ENCODE assay signal across 15 cellular contexts in the genomic region with DNA sequence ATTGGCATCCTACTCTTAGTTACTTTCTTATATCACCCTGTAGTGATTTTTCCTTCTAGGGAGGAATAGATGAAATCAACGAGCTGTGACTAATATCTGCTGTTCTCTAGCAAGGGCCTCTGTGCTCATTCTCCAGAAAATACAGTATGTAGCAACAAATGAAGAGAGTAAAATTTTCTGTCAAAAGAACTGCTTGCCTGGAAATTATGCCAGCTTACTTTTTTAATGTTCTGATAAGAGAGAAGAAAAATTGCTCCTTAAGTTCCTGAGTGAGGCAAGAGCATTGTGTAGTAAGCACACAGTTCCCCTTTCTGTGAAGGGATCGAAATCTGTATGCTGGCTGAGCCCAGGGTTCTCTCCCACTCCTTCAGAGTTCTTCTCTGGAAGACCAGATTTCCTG. TPM values are rescaled to one million over a fixed set of nuclear protein-coding genes. Genes with fewer than 3 reads are reported as not detected.
A peak's percentile ranks its signal among the peaks of the same experiment; 100 is the strongest.
DNase-seq lines count a peak whose midpoint lies in the region; ATAC-seq and TF ChIP-seq lines count a peak whose summit lies in the region.
"Had no signal": no experiment of that assay in that cellular context is flagged by ENCODE, and none has a peak within 500 bp of the region (broad histone marks: within the 10 kb centered on the region; RNA-seq: fewer than 3 reads in every experiment).

No MANE protein-coding gene starts in this region.

- H3K27ac ChIP-seq in RWPE1 = no peak overlapping the region
- H3K27ac ChIP-seq in tibial artery = peak overlapping the region in 1 of 2 donors; percentile 11
- H3K27ac ChIP-seq: C4-2B had no signal

- H3K4me1 Mint-ChIP-seq in natural killer cell = peaks cover 75 to 79% of the 10 kb centered on the region in 2 donors
- H3K4me1 Mint-ChIP-seq: endodermal cell; stimulated activated memory B cell treated with anti-CD40 and anti-IgM and Interleukin-4, amounts not matched to agents 10 μg/mL and 1 μg/mL and 100 μg/mL, for 72 hours had no signal

- H3K9me3 Mint-ChIP-seq in natural killer cell = peaks cover 2 to 6% of the 10 kb centered on the region in 2 donors
- H3K9me3 Mint-ChIP-seq: stimulated activated memory B cell treated with anti-CD40 and anti-IgM and Interleukin-4, amounts not matched to agents 10 μg/mL and 1 μg/mL and 100 μg/mL, for 72 hours had no signal

- H3K27me3 Mint-ChIP-seq in natural killer cell (ENCODE audit: low read depth in 2 of 2) = no peaks in the 10 kb centered on the region
- H3K27me3 Mint-ChIP-seq: stimulated activated memory B cell treated with anti-CD40 and anti-IgM and Interleukin-4, amounts not matched to agents 10 μg/mL and 1 μg/mL and 100 μg/mL, for 72 hours had no signal

- intact Hi-C loops in natural killer cell (cut with micrococcal nuclease) (loop anchor here (10.0 kb wide), 1 partner anchor 772 kb away; no protein-coding TSS in a partner anchor), tibial artery (cut with DNase I; ENCODE audit: low total_unique reads) (loop anchor here (10.0 kb wide), 2 partner anchors 92 to 152 kb away; no protein-coding TSS in a partner anchor)

- H3K27ac Mint-ChIP-seq in natural killer cell = peak overlapping the region; percentile 83 to 88
- H3K27ac Mint-ChIP-seq: endodermal cell; stimulated activated memory B cell treated with anti-CD40 and anti-IgM and Interleukin-4, amounts not matched to agents 10 μg/mL and 1 μg/mL and 100 μg/mL, for 72 hours had no signal

- H3K36me3 ChIP-seq in tibial artery = no peaks in the 10 kb centered on the region
- H3K36me3 ChIP-seq: HAP-1 had no signal

- ATAC-seq in natural killer cell (no peak), HG03025 (IDR thresholded peaks at IDR 0.05; ENCODE audit: low FRiP score, unreplicated experiment) (no peak), GM21390 (IDR thresholded peaks at IDR 0.05; ENCODE audit: unreplicated experiment) (no peak)
- ATAC-seq: stimulated activated memory B cell treated with anti-CD40 and anti-IgM and Interleukin-4, amounts not matched to agents 10 μg/mL and 1 μg/mL and 100 μg/mL, for 72 hours had no signal

- peaks cover 0 to 16% (median 3%) of the 10 kb centered on the region in 4 donors for H3K4me1 ChIP-seq in tibial artery
- H3K4me1 ChIP-seq: HAP-1 had no signal

- H3K4me3 Mint-ChIP-seq in natural killer cell = peak overlapping the region; percentile 47
- H3K4me3 Mint-ChIP-seq: endodermal cell; stimulated activated memory B cell treated with anti-CD40 and anti-IgM and Interleukin-4, amounts not matched to agents 10 μg/mL and 1 μg/mL and 100 μg/mL, for 72 hours had no signal

- peaks cover 14% of the 10 kb centered on the region for H3K36me3 Mint-ChIP-seq in natural killer cell
- H3K36me3 Mint-ChIP-seq: stimulated activated memory B cell treated with anti-CD40 and anti-IgM and Interleukin-4, amounts not matched to agents 10 μg/mL and 1 μg/mL and 100 μg/mL, for 72 hours had no signal

- H3K4me3 ChIP-seq in NB4 (ENCODE audit: low read depth, low read length) = no peak overlapping the region
- H3K4me3 ChIP-seq in choroid plexus epithelial cell (ENCODE audit: low read depth, low read length) = no peak overlapping the region
- H3K4me3 ChIP-seq in tibial artery = no peak overlapping the region
- H3K4me3 ChIP-seq: HAP-1 had no signal

- no peak for TF ChIP-seq CTCF in NB4 (IDR thresholded peaks at IDR 0.05; ENCODE audit: low read depth, low read length)
- no peak for TF ChIP-seq CTCF in choroid plexus epithelial cell (conservative IDR thresholded peaks at IDR 0.05; ENCODE audit: low read depth, low read length)
- TF ChIP-seq CTCF in natural killer cell (IDR thresholded peaks at IDR 0.05) = no peak
- TF ChIP-seq CTCF in RWPE1 (conservative IDR thresholded peaks at IDR 0.05; ENCODE audit: low read depth) = no peak
- no peak for TF ChIP-seq CTCF in tibial artery (IDR thresholded peaks at IDR 0.05)

- TF ChIP-seq POLR2A in NB4 (IDR thresholded peaks at IDR 0.05; ENCODE audit: extremely low read depth, insufficient read length) = no peak

- POLR2A ChIA-PET in RWPE1 (lab: Yijun Ruan, JAX; ENCODE audit: low non-redundant PET) = no interaction called here

- no peaks in the 10 kb centered on the region for H3K27me3 ChIP-seq in tibial artery

- DNase-seq in CD1c-positive myeloid dendritic cell (ENCODE audit: extremely low spot score) (peak; percentile 78), NB4 (ENCODE audit: low read depth) (peak; percentile 67), choroid plexus epithelial cell (ENCODE audit: low read depth) (peak; percentile 81), natural killer cell (no peak), RWPE1 (ENCODE audit: low spot score) (no peak), tibial artery (no peak)
- DNase-seq: activated CD4-positive, alpha-beta T cell treated with anti-CD3 and anti-CD28 coated beads for 48 hours; endodermal cell; NCI-H1930; NK-92 treated with Interleukin-12 subunit alpha and Interleukin-12 subunit beta, amount 100 ng/mL, for 24 hours had no signal

- H3K9me3 ChIP-seq in tibial artery = no peaks in the 10 kb centered on the region
- H3K9me3 ChIP-seq: HAP-1 had no signal

- CTCF ChIA-PET in RWPE1 (lab: Yijun Ruan, JAX) = no interaction called here

RNA-seq across cellular contexts. Expression of a gene that starts 51.4 kb away (rescaled TPM):
- total RNA-seq in natural killer cell = 100 to 1,000 TPM; 125 to 161 (median 145) TPM

Comparison
In these comparisons a context has a peak if more than half of its experiments do, and no peak if none do; other contexts are left out.
1. DNase-seq: peak in CD1c-positive myeloid dendritic cell (single experiment), NB4 (single experiment) and choroid plexus epithelial cell (single experiment); none in natural killer cell (single experiment), RWPE1 (single experiment) and tibial artery (0 of 2).